ENCODE assay signal across 8 cellular contexts in genomic region chr5:136132557-136133415, GRCh38. TPM values are rescaled to one million over a fixed set of nuclear protein-coding genes. Genes with fewer than 3 reads are reported as not detected.
DNase-seq lines count a peak whose midpoint lies in the region; ATAC-seq and TF ChIP-seq lines count a peak whose summit lies in the region.

TSS of gene SMAD5 (plus strand) at chr5:136132845. CDS start at chr5:136153761, 20,916 bp downstream.

- H3K27me3 ChIP-seq in BLaER1 treated with 17β-estradiol and CSF1 and Interleukin-3, amounts not matched to agents 10 nM and 100 nM, result no peaks in the 10 kb centered on the region
- no peaks in the 10 kb centered on the region for H3K27me3 ChIP-seq in liver (ENCODE audit: control insufficient read depth in 4 of 4, insufficient read depth in 4 of 4, low read length in 3 of 4)

- H4K20me1 ChIP-seq in BLaER1 treated with 17β-estradiol and CSF1 and Interleukin-3, amounts not matched to agents 10 nM and 100 nM, result peaks cover 34 to 50% (median 39%) of the 10 kb centered on the region in 11 experiments; a peak in 21 of 22 replicates

- peak within 1 kb of the TSS; percentile 74 to 94 (median 86) for H3K4me2 ChIP-seq in BLaER1 treated with 17β-estradiol and CSF1 and Interleukin-3, amounts not matched to agents 10 nM and 100 nM

- DNase-seq in GM19240 (ENCODE audit: insufficient read length, low spot score) (peak; percentile 91), NCI-H526 treated with DMSO at 0.1 percent for 48 hours (lab: John Stamatoyannopoulos, UW) (peak; percentile 57), dermis microvascular lymphatic vessel endothelial cell (ENCODE audit: low read depth in 2 of 2) (peak; percentile 87 to 96)
- DNase-seq in activated CD4-positive, alpha-beta T cell treated with anti-CD3 and anti-CD28 coated beads, Interleukin-2, amount 50 U/mL, for 48 hours, result peak; percentile 73 to 77
- peak; percentile 59 for DNase-seq in stimulated activated CD4-positive, alpha-beta T cell treated with anti-CD3 and anti-CD28 coated beads, Interleukin-4, amount 100 ng/mL, for 1 hour

- peaks cover 17 to 27% (median 22%) of the 10 kb centered on the region in 10 experiments for H3K4me1 ChIP-seq in BLaER1 treated with 17β-estradiol and CSF1 and Interleukin-3, amounts not matched to agents 10 nM and 100 nM
- peaks cover 9 to 23% (median 13%) of the 10 kb centered on the region in 4 donors for H3K4me1 ChIP-seq in liver (ENCODE audit: control insufficient read depth in 4 of 4, insufficient read depth in 4 of 4, low read length in 3 of 4)

- H3K9me3 ChIP-seq in BLaER1 treated with 17β-estradiol and CSF1 and Interleukin-3, amounts not matched to agents 10 nM and 100 nM (replicated peaks in 1 of 11), result no peaks in the 10 kb centered on the region
- no peaks in the 10 kb centered on the region for H3K9me3 ChIP-seq in liver (ENCODE audit: control insufficient read depth in 4 of 4, low read length in 3 of 4)

- H3K9ac ChIP-seq in BLaER1 treated with 17β-estradiol and CSF1 and Interleukin-3, amounts not matched to agents 10 nM and 100 nM, result peak within 1 kb of the TSS; percentile 91 to 98 (median 96)
- H3K9ac ChIP-seq in liver (ENCODE audit: low read depth in 1 of 2, low read length in 2 of 2), result peak within 1 kb of the TSS; percentile 97 to 99

- TF ChIP-seq RAD21 in liver (IDR thresholded peaks at IDR 0.05), result peak; percentile 6 to 47

- H3K27ac ChIP-seq in BLaER1 treated with 17β-estradiol and CSF1 and Interleukin-3, amounts not matched to agents 10 nM and 100 nM, result peak within 1 kb of the TSS; percentile 88 to 97 (median 93)
- H3K27ac ChIP-seq in liver (ENCODE audit: low read depth in 1 of 2, low read length in 2 of 2), result peak within 1 kb of the TSS; percentile 99 to 100

- TF ChIP-seq CTCF in liver (IDR thresholded peaks at IDR 0.05; ENCODE audit: low read depth, low read length, missing input control), result no peak

- ATAC-seq in HG03457 (IDR thresholded peaks at IDR 0.05; ENCODE audit: unreplicated experiment), result peak; percentile 89

- under 1% methylated on average over 93 of the region's 93 CpGs for WGBS in liver

- peaks cover 0 to 30% (median 4%) of the 10 kb centered on the region in 11 experiments; a peak in 4 of 22 replicates for H3K36me3 ChIP-seq in BLaER1 treated with 17β-estradiol and CSF1 and Interleukin-3, amounts not matched to agents 10 nM and 100 nM
- H3K36me3 ChIP-seq in liver (ENCODE audit: control insufficient read depth in 4 of 4, insufficient read depth in 3 of 4, low read depth in 1 of 4, low read length in 3 of 4), result no peaks in the 10 kb centered on the region

- peak within 1 kb of the TSS; percentile 81 to 95 (median 88) for H3K4me3 ChIP-seq in BLaER1 treated with 17β-estradiol and CSF1 and Interleukin-3, amounts not matched to agents 10 nM and 100 nM
- peak within 1 kb of the TSS; percentile 92 to 98 (median 94) for H3K4me3 ChIP-seq in liver (ENCODE audit: low read depth in 1 of 3, low read length in 3 of 3)

TF ChIP-seq in liver, 16 proteins besides CTCF, POLR2A, EP300 and RAD21:
- TF ChIP-seq FOXA2 (IDR thresholded peaks at IDR 0.05) (no peak), ZBTB33 (IDR thresholded peaks at IDR 0.05) (no peak), NR2F2 (IDR thresholded peaks at IDR 0.05) (no peak), ATF3 (IDR thresholded peaks at IDR 0.05) (no peak), FOXA1 (IDR thresholded peaks at IDR 0.05) (no peak), TAF1 (conservative IDR thresholded peaks at IDR 0.05) (no peak), RXRA (IDR thresholded peaks at IDR 0.05) (no peak), MAX (IDR thresholded peaks at IDR 0.05) (peak; percentile 27), JUND (IDR thresholded peaks at IDR 0.05) (no peak), SP1 (IDR thresholded peaks at IDR 0.05) (peak; percentile 35), GABPA (IDR thresholded peaks at IDR 0.05 in 1 of 2, conservative IDR thresholded peaks at IDR 0.05 in 1 of 2) (peak in 1 of 2 donors; percentile 27), HNF4G (IDR thresholded peaks at IDR 0.05) (no peak), EGR1 (IDR thresholded peaks at IDR 0.05; ENCODE audit: low read depth in 2 of 2) (no peak), HNF4A (conservative IDR thresholded peaks at IDR 0.05) (no peak), REST (IDR thresholded peaks at IDR 0.05) (peak; percentile 31), YY1 (IDR thresholded peaks at IDR 0.05) (peak; percentile 45)

RNA-seq across cellular contexts. Expression of gene SMAD5, which starts in this region (rescaled TPM):
- total RNA-seq in dermis microvascular lymphatic vessel endothelial cell (29.0 and 38.6 TPM in 2 replicates), liver (10 to 100 TPM; 16.2 to 42.0 TPM)
- 10 to 100 TPM in 1 of 2 donors, 1 to 10 TPM in 1; 5.9 to 16.5 TPM for polyA plus RNA-seq in liver

Comparison
In these comparisons a context has a peak if more than half of its experiments do, and no peak if none do; other contexts are left out.
1. Peak in every context shown above with its lines: DNase-seq, ATAC-seq, H3K4me3 ChIP-seq and H3K27ac ChIP-seq.